ENCODE assay signal across 29 cellular contexts in the genomic region with DNA sequence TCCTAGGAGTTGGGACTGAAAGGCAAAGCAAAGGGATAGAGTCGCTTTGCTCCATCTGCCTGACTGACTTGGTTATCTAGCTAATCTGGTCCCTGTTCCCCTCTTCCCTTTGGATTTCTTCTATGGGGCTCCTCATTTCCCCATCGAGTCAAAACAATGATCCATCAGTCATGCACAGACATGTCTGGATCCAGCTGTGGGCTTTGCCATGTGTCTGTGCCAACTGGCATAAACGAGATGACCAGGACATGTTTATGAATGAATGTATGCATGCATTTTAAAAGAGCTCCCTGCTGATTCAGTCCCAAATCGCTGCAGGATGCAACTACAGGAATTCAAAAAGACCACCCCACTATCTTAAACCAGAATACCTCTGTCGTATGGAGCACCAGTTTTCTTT.
DNase-seq lines count a peak whose midpoint lies in the region; ATAC-seq and TF ChIP-seq lines count a peak whose summit lies in the region.
"Had no signal": no experiment of that assay in that cellular context is flagged by ENCODE, and none has a peak within 500 bp of the region (broad histone marks: within the 10 kb centered on the region; RNA-seq: fewer than 3 reads in every experiment).

No MANE protein-coding gene starts in this region.

- H3K27ac ChIP-seq in RWPE2 (ENCODE audit: poor library complexity, severe bottlenecking) (no peak overlapping the region), foreskin keratinocyte (no peak overlapping the region)
- H3K27ac ChIP-seq: KMS-11, left lung, prostate gland, tibial artery, vagina had no signal

- TF ChIP-seq CTCF in RWPE2 (IDR thresholded peaks at IDR 0.05; ENCODE audit: poor library complexity, severe bottlenecking) (no peak), foreskin keratinocyte (conservative IDR thresholded peaks at IDR 0.05) (no peak)

- peaks cover 30% of the 10 kb centered on the region for H3K4me1 ChIP-seq in RWPE2 (ENCODE audit: insufficient read depth, poor library complexity, severe bottlenecking)
- peaks cover 24% of the 10 kb centered on the region for H3K4me1 ChIP-seq in foreskin keratinocyte
- H3K4me1 ChIP-seq: left lung, prostate gland, tibial artery, vagina had no signal

- ATAC-seq in RWPE2 (ENCODE audit: low read depth) (peak; percentile 30; the same call in 2 of the 3 replicates), foreskin keratinocyte (peak; percentile 43), GM18498 (IDR thresholded peaks at IDR 0.05; ENCODE audit: unreplicated experiment) (no peak)
- ATAC-seq: left lung, sciatic nerve had no signal

- H3K36me3 ChIP-seq in RWPE2 (ENCODE audit: low read depth) = no peaks in the 10 kb centered on the region
- H3K36me3 ChIP-seq: left lung, prostate gland, tibial artery, vagina had no signal

- no peak overlapping the region for H3K4me3 ChIP-seq in RWPE2 (ENCODE audit: severe bottlenecking)
- H3K4me3 ChIP-seq: left lung, prostate gland, tibial artery, vagina had no signal

- H3K27me3 ChIP-seq in RWPE2 (ENCODE audit: insufficient read depth, poor library complexity, severe bottlenecking) (no peaks in the 10 kb centered on the region), foreskin keratinocyte (no peaks in the 10 kb centered on the region)
- H3K27me3 ChIP-seq: left lung, tibial artery, vagina had no signal

- DNase-seq in NCI-H2171 treated with DMSO at 0.1 percent for 48 hours (lab: John Stamatoyannopoulos, UW) (peak; percentile 31), NCI-H2171 (lab: John Stamatoyannopoulos, UW) (no peak), RWPE2 (ENCODE audit: low spot score) (no peak), foreskin keratinocyte (peak in 1 of 2 donors; percentile 68), pons (ENCODE audit: low spot score) (peak; percentile 7), GDM1 (lab: John Stamatoyannopoulos, UW) (no peak)
- no peak for DNase-seq in NK-92 treated with Interleukin-12 subunit alpha and Interleukin-12 subunit beta, amount 100 ng/mL, for 24 hours (lab: John Stamatoyannopoulos, UW)
- DNase-seq: activated CD4-positive, alpha-beta T cell treated with anti-CD3 and anti-CD28 coated beads, Interleukin-2, amount 50 U/mL, for 48 hours; activated gamma-delta T cell treated with Interleukin-2 at 50 U/mL for 16 hours; activated naive CD8-positive, alpha-beta T cell treated with anti-CD3 and anti-CD28 coated beads, Interleukin-2, amount 10 ng/mL, durations not matched to agents 7 days and 5 days; activated T-cell treated with anti-CD3 and anti-CD28 coated beads, Interleukin-2, amount 50 U/mL, for 48 hours; Calu3; EL; H7; left lung; mesendoderm; MV-4-11; NCI-H146; NCI-H2107; NCI-H510A; SK-N-SH; stimulated activated CD4-positive, alpha-beta T cell treated with anti-CD3 and anti-CD28 coated beads, Interleukin-12 subunit alpha, Interleukin-12 subunit beta, amount 100 ng/mL, for 4 hours; stimulated activated CD4-positive, alpha-beta T cell treated with anti-CD3 and anti-CD28 coated beads, Interleukin-4, amount 100 ng/mL, for 1 hour; tibial artery had no signal

- H3K9me3 ChIP-seq in RWPE2 (ENCODE audit: severe bottlenecking) = no peaks in the 10 kb centered on the region
- H3K9me3 ChIP-seq: left lung, prostate gland, SK-N-SH, tibial artery, vagina had no signal

Comparison
In these comparisons a context has a peak if more than half of its experiments do, and no peak if none do; other contexts are left out.
1. DNase-seq: peak in NCI-H2171 treated with DMSO at 0.1 percent for 48 hours (single experiment) and pons (single experiment); none in NCI-H2171 (single experiment), RWPE2 (single experiment), NK-92 treated with Interleukin-12 subunit alpha and Interleukin-12 subunit beta, amount 100 ng/mL, for 24 hours (single experiment) and GDM1 (single experiment).